Comparison of ENCODE assay signal across 8 cellular contexts in genomic region chr1:175000697-175001187, GRCh38. TPM values are rescaled to one million over a fixed set of nuclear protein-coding genes. Genes with fewer than 3 reads are reported as not detected.
DNase-seq lines count a peak whose midpoint lies in the region; ATAC-seq and TF ChIP-seq lines count a peak whose summit lies in the region.

No MANE protein-coding gene starts in this region.

- H3K36me3 Mint-ChIP-seq in activated naive CD4-positive, alpha-beta T cell treated with anti-CD3 and anti-CD28 coated beads, Interleukin-2, amount 50 U/mL, for 72 hours = peaks cover 22 to 46% of the 10 kb centered on the region in 2 donors

- H3K4me3 ChIP-seq in GM12875 (ENCODE audit: low read depth, low read length) (peak overlapping the region; percentile 98), fibroblast of mammary gland (ENCODE audit: control insufficient read depth, low read depth, low read length) (peak overlapping the region; percentile 89), retinal pigment epithelial cell (ENCODE audit: low read length) (peak overlapping the region; percentile 72)

- peak; percentile 77 for DNase-seq in RKO (ENCODE audit: low spot score)
- peak; percentile 41 for DNase-seq in fibroblast of mammary gland (ENCODE audit: low read depth)
- no peak for DNase-seq in retinal pigment epithelial cell (ENCODE audit: low read depth)
- no peak for DNase-seq in GM13976 (ENCODE audit: low spot score)
- no peak for DNase-seq in central memory CD4-positive, alpha-beta T cell
- no peak for DNase-seq in activated naive CD4-positive, alpha-beta T cell treated with anti-CD3 and anti-CD28 coated beads, Interleukin-2, amount 50 U/mL, for 72 hours (ENCODE audit: low spot score in 2 of 2)

- TF ChIP-seq CTCF in GM12875 (IDR thresholded peaks at IDR 0.05; ENCODE audit: borderline replicate concordance, insufficient read depth, low read depth, low read length) (no peak), fibroblast of mammary gland (conservative IDR thresholded peaks at IDR 0.05; ENCODE audit: control insufficient read depth, insufficient read depth, low read depth, low read length) (no peak), retinal pigment epithelial cell (conservative IDR thresholded peaks at IDR 0.05; ENCODE audit: low read depth, low read length) (no peak), GM13976 (IDR thresholded peaks at IDR 0.05; ENCODE audit: borderline replicate concordance, control extremely low read depth, extremely low read depth, insufficient read depth, missing control alignments) (no peak)

- peak overlapping the region in 1 of 2 donors; percentile 90 for H3K27ac Mint-ChIP-seq in activated naive CD4-positive, alpha-beta T cell treated with anti-CD3 and anti-CD28 coated beads, Interleukin-2, amount 50 U/mL, for 72 hours

- no peaks in the 10 kb centered on the region for H3K9me3 Mint-ChIP-seq in activated naive CD4-positive, alpha-beta T cell treated with anti-CD3 and anti-CD28 coated beads, Interleukin-2, amount 50 U/mL, for 72 hours

- in situ Hi-C loops in GM13976 (cut with MboI; ENCODE audit: low sequenced_read_pairs, unreplicated experiment) = no loop called here

- ATAC-seq in GM19452 (IDR thresholded peaks at IDR 0.05; ENCODE audit: unreplicated experiment) = no peak
- no peak for ATAC-seq in activated naive CD4-positive, alpha-beta T cell treated with anti-CD3 and anti-CD28 coated beads, Interleukin-2, amount 50 U/mL, for 72 hours

RNA-seq across cellular contexts. Expression of gene CACYBP, which starts 1.0 kb away (rescaled TPM):
- 100 to 1,000 TPM; 345 to 354 TPM for total RNA-seq in activated naive CD4-positive, alpha-beta T cell treated with anti-CD3 and anti-CD28 coated beads, Interleukin-2, amount 50 U/mL, for 72 hours

RNA-seq across cellular contexts. Expression of gene MRPS14, which starts 22.5 kb away (rescaled TPM):
- total RNA-seq in activated naive CD4-positive, alpha-beta T cell treated with anti-CD3 and anti-CD28 coated beads, Interleukin-2, amount 50 U/mL, for 72 hours = 10 to 100 TPM; 42.6 to 45.7 TPM

Comparison
In these comparisons a context has a peak if more than half of its experiments do, and no peak if none do; other contexts are left out.
1. DNase-seq: peak in RKO (single experiment) and fibroblast of mammary gland (single experiment); none in retinal pigment epithelial cell (single experiment), GM13976 (single experiment), central memory CD4-positive, alpha-beta T cell (single experiment) and activated naive CD4-positive, alpha-beta T cell treated with anti-CD3 and anti-CD28 coated beads, Interleukin-2, amount 50 U/mL, for 72 hours (0 of 2).
2. Peak in every context shown above with its lines, with median percentiles within 50 percentile points of each other: H3K4me3 ChIP-seq.